Comparison of ENCODE assay signal across 12 cellular contexts in genomic region chr11:28984216-28984615, GRCh38.
A peak's percentile ranks its signal among the peaks of the same experiment; 100 is the strongest.
DNase-seq lines count a peak whose midpoint lies in the region; ATAC-seq and TF ChIP-seq lines count a peak whose summit lies in the region.
"Had no signal": no experiment of that assay in that cellular context is flagged by ENCODE, and none has a peak within 500 bp of the region (broad histone marks: within the 10 kb centered on the region; RNA-seq: fewer than 3 reads in every experiment).

No MANE protein-coding gene starts in this region.

- no peak overlapping the region for H3K56ac ChIP-seq in IMR-90 (ENCODE audit: extremely low read depth, insufficient read depth, low read length)

- no peak overlapping the region for H3K27ac Mint-ChIP-seq in neural progenitor cell
- H3K27ac Mint-ChIP-seq: CD8-positive, alpha-beta memory T cell had no signal

- dilution Hi-C loops in IMR-90 (cut with HindIII; ENCODE audit: low sequenced_read_pairs, unreplicated experiment), result no loop called here

- H3K27me3 ChIP-seq in IMR-90 (ENCODE audit: control insufficient read depth, insufficient read depth, low read length), result no peaks in the 10 kb centered on the region
- no peaks in the 10 kb centered on the region for H3K27me3 ChIP-seq in neural progenitor cell
- no peaks in the 10 kb centered on the region for H3K27me3 ChIP-seq in prostate gland (replicated peaks; ENCODE audit: insufficient read depth)
- H3K27me3 ChIP-seq in MG63, result no peaks in the 10 kb centered on the region

- no peak overlapping the region for H3K27ac ChIP-seq in IMR-90 (ENCODE audit: insufficient read depth, low read length)
- H3K27ac ChIP-seq in neural progenitor cell, result no peak overlapping the region
- H3K27ac ChIP-seq in prostate gland, result no peak overlapping the region
- H3K27ac ChIP-seq: 22Rv1 had no signal

- DNase-seq in DMS53 (lab: John Stamatoyannopoulos, UW) (peak; percentile 67), DMS53 treated with DMSO at 0.1 percent for 48 hours (lab: John Stamatoyannopoulos, UW; ENCODE audit: unreplicated experiment) (no peak), IMR-90 (no peak), fibroblast of villous mesenchyme (ENCODE audit: low read depth) (peak; percentile 28), neural progenitor cell (ENCODE audit: low spot score) (no peak), prostate gland (ENCODE audit: low spot score) (no peak), MG63 (no peak)
- DNase-seq: Caco-2; CD8-positive, alpha-beta memory T cell had no signal

- H3K9me1 ChIP-seq in IMR-90 (ENCODE audit: insufficient read depth, low read length), result no peaks in the 10 kb centered on the region

- H4K91ac ChIP-seq in IMR-90 (ENCODE audit: insufficient read depth, low read depth, low read length), result no peak overlapping the region

- H2AK9ac ChIP-seq in IMR-90 (replicated peaks; ENCODE audit: low read depth, low read length, poor library complexity), result no peak overlapping the region

- H3K36me3 ChIP-seq in IMR-90 (ENCODE audit: control insufficient read depth, insufficient read depth, low read length) (no peaks in the 10 kb centered on the region), neural progenitor cell (no peaks in the 10 kb centered on the region), prostate gland (no peaks in the 10 kb centered on the region), MG63 (no peaks in the 10 kb centered on the region)

- peak overlapping the region; percentile 37 for H2AFZ ChIP-seq in IMR-90 (replicated peaks; ENCODE audit: low read length, poor library complexity)
- peak overlapping the region; percentile 22 for H2AFZ ChIP-seq in neural progenitor cell (replicated peaks)

- H3K4ac ChIP-seq in IMR-90 (ENCODE audit: low read depth, low read length), result peak overlapping the region; percentile 21; the same call in 1 of the 2 replicates

- no peak for TF ChIP-seq RAD21 in IMR-90 (IDR thresholded peaks at IDR 0.05; ENCODE audit: low read length)

- TF ChIP-seq CTCF in IMR-90 (conservative IDR thresholded peaks at IDR 0.05; ENCODE audit: low read depth, low read length) (no peak), fibroblast of villous mesenchyme (IDR thresholded peaks at IDR 0.05; ENCODE audit: insufficient read depth, low read depth, low read length) (no peak), neural progenitor cell (IDR thresholded peaks at IDR 0.05) (no peak), prostate gland (IDR thresholded peaks at IDR 0.05) (no peak)

- H3K9me3 Mint-ChIP-seq in neural progenitor cell, result no peaks in the 10 kb centered on the region

- no peak overlapping the region; a peak in 1 of 4 replicates for H4K8ac ChIP-seq in IMR-90 (ENCODE audit: low read depth in 2 of 2, low read length in 2 of 2)

- no peaks in the 10 kb centered on the region for H3K79me2 ChIP-seq in neural progenitor cell (ENCODE audit: low read depth)

- peak overlapping the region; percentile 92; the same call in 2 of the 3 replicates for H2BK15ac ChIP-seq in IMR-90 (ENCODE audit: low read depth, low read length)

- peaks cover 3% of the 10 kb centered on the region for H3K4me1 Mint-ChIP-seq in neural progenitor cell
- H3K4me1 Mint-ChIP-seq: CD8-positive, alpha-beta memory T cell had no signal

- ATAC-seq in IMR-90 (ENCODE audit: low read depth) (no peak), HG02623 (IDR thresholded peaks at IDR 0.05; ENCODE audit: unreplicated experiment) (no peak)
- ATAC-seq: HCT116 had no signal

- H4K5ac ChIP-seq in IMR-90 (ENCODE audit: low read depth, low read length), result no peak overlapping the region

- H3K9me3 ChIP-seq in IMR-90 (ENCODE audit: control insufficient read depth, insufficient read depth, low read length), result no peaks in the 10 kb centered on the region
- H3K9me3 ChIP-seq in neural progenitor cell (ENCODE audit: low read depth), result no peaks in the 10 kb centered on the region
- no peaks in the 10 kb centered on the region for H3K9me3 ChIP-seq in prostate gland
- H3K9me3 ChIP-seq in MG63, result no peaks in the 10 kb centered on the region; the same call in 1 of the 2 replicates
- H3K9me3 ChIP-seq: Caco-2 had no signal

- in situ Hi-C loops in IMR-90 (cut with MboI; ENCODE audit: low sequenced_read_pairs), result no loop called here

- H2AK5ac ChIP-seq in IMR-90 (ENCODE audit: low read depth, low read length), result no peak overlapping the region; the same call in 1 of the 2 replicates

- POLR2A ChIA-PET in IMR-90 (lab: Charles Lee; ENCODE audit: unreplicated experiment), result no interaction called here

- H3K79me1 ChIP-seq in IMR-90 (ENCODE audit: low read depth in 1 of 2, low read length in 2 of 2), result no peaks in the 10 kb centered on the region

- peak overlapping the region; percentile 8; the same call in 1 of the 2 replicates for H2BK20ac ChIP-seq in IMR-90 (ENCODE audit: low read depth, low read length)

- H4K20me1 ChIP-seq in IMR-90 (ENCODE audit: insufficient read depth, low read length), result no peaks in the 10 kb centered on the region
- no peaks in the 10 kb centered on the region for H4K20me1 ChIP-seq in neural progenitor cell (ENCODE audit: low read depth)

- no CpG with 5 or more reads among the region's 4 CpGs for WGBS in IMR-90 (ENCODE audit: extremely low coverage in 2 of 2, insufficient read length in 1 of 2), 2 experiments
- WGBS in prostate gland, result 96% methylated on average over 4 of the region's 4 CpGs

- H3K23ac ChIP-seq in IMR-90 (ENCODE audit: low read depth, low read length), result no peak overlapping the region

- 0 out of 2 replicates have a peak overlapping the region, but pooled peaks have one; percentile 8 for H3K14ac ChIP-seq in IMR-90 (replicated peaks; ENCODE audit: low read depth, low read length)

- H3K4me2 ChIP-seq in IMR-90 (ENCODE audit: low read depth, low read length), result no peak overlapping the region
- H3K4me2 ChIP-seq in neural progenitor cell, result no peak overlapping the region

- H3K27me3 Mint-ChIP-seq in neural progenitor cell (ENCODE audit: insufficient read depth, low read depth), result no peaks in the 10 kb centered on the region
- H3K27me3 Mint-ChIP-seq: CD8-positive, alpha-beta memory T cell had no signal

- H3K18ac ChIP-seq in IMR-90 (ENCODE audit: low read depth, low read length), result peak overlapping the region; percentile 46; the same call in 1 of the 2 replicates

- H2BK5ac ChIP-seq in IMR-90 (ENCODE audit: low read depth, low read length, poor library complexity, severe bottlenecking), result no peak overlapping the region

- intact Hi-C loops in IMR-90 (cut with micrococcal nuclease), result no loop called here
- intact Hi-C loops in prostate gland (cut with DNase I), result no loop called here

- H3F3A ChIP-seq in neural progenitor cell (ENCODE audit: low read depth), result no peaks in the 10 kb centered on the region

- CTCF ChIA-PET in IMR-90 (lab: Yijun Ruan, JAX), result no interaction called here

- H3K4me3 ChIP-seq in IMR-90 (ENCODE audit: insufficient read depth, low read depth, low read length) (no peak overlapping the region), fibroblast of villous mesenchyme (ENCODE audit: low read depth, low read length) (no peak overlapping the region), neural progenitor cell (no peak overlapping the region), prostate gland (no peak overlapping the region), MG63 (no peak overlapping the region)

- H3K4me1 ChIP-seq in IMR-90 (ENCODE audit: control insufficient read depth, insufficient read depth, low read length) (no peaks in the 10 kb centered on the region), neural progenitor cell (peaks cover 9% of the 10 kb centered on the region), prostate gland (replicated peaks) (no peaks in the 10 kb centered on the region)
- H3K4me1 ChIP-seq: Caco-2 had no signal

- TF ChIP-seq POLR2A in IMR-90 (IDR thresholded peaks at IDR 0.05; ENCODE audit: low read depth, low read length) (no peak), prostate gland (IDR thresholded peaks at IDR 0.05) (no peak)

- no TSS peak for BruUV-seq in IMR-90 (replicated peaks; lab: Mats Ljungman, UMichigan)

- H3K4me3 Mint-ChIP-seq in neural progenitor cell, result no peak overlapping the region
- H3K4me3 Mint-ChIP-seq: CD8-positive, alpha-beta memory T cell had no signal

- H3K9ac ChIP-seq in IMR-90 (ENCODE audit: low read depth, low read length) (no peak overlapping the region), neural progenitor cell (no peak overlapping the region)

- H2BK120ac ChIP-seq in IMR-90 (ENCODE audit: low read depth, low read length), result 0 out of 2 replicates have a peak overlapping the region, but pooled peaks have one; percentile 10

- no peaks in the 10 kb centered on the region for H3K36me3 Mint-ChIP-seq in neural progenitor cell
- H3K36me3 Mint-ChIP-seq: CD8-positive, alpha-beta memory T cell had no signal

TF ChIP-seq in IMR-90, 13 proteins besides CTCF, POLR2A, EP300 and RAD21 (continues in another document):
- TF ChIP-seq SMC3 (IDR thresholded peaks at IDR 0.05; ENCODE audit: low read depth, low read length) (no peak), ELK1 (IDR thresholded peaks at IDR 0.05; ENCODE audit: borderline replicate concordance, low read depth, low read length) (no peak), MAFK (IDR thresholded peaks at IDR 0.05; ENCODE audit: low read depth, low read length) (no peak), MAZ (IDR thresholded peaks at IDR 0.05; ENCODE audit: borderline replicate concordance, low read depth, low read length) (no peak), USF2 (IDR thresholded peaks at IDR 0.05; ENCODE audit: low read depth, low read length) (no peak), NFE2L2 (IDR thresholded peaks at IDR 0.05; ENCODE audit: low read depth, low read length) (no peak), CHD1 (IDR thresholded peaks at IDR 0.05; ENCODE audit: low read depth, low read length) (no peak), BHLHE40 (IDR thresholded peaks at IDR 0.05; ENCODE audit: low read depth, low read length) (no peak), FOS (IDR thresholded peaks at IDR 0.05; ENCODE audit: low read depth, low read length) (no peak), RCOR1 (IDR thresholded peaks at IDR 0.05; ENCODE audit: insufficient replicate concordance, low read length) (no peak), MXI1 (IDR thresholded peaks at IDR 0.05; ENCODE audit: borderline replicate concordance, low read depth, low read length) (no peak)

Comparison
In these comparisons a context has a peak if more than half of its experiments do, and no peak if none do; other contexts are left out.
1. DNase-seq: peak in DMS53 (single experiment) and fibroblast of villous mesenchyme (single experiment); none in DMS53 treated with DMSO at 0.1 percent for 48 hours (single experiment), IMR-90 (single experiment), neural progenitor cell (single experiment), prostate gland (single experiment) and MG63 (single experiment).